8 cellular contexts compared by ENCODE assay signal in the genomic region with DNA sequence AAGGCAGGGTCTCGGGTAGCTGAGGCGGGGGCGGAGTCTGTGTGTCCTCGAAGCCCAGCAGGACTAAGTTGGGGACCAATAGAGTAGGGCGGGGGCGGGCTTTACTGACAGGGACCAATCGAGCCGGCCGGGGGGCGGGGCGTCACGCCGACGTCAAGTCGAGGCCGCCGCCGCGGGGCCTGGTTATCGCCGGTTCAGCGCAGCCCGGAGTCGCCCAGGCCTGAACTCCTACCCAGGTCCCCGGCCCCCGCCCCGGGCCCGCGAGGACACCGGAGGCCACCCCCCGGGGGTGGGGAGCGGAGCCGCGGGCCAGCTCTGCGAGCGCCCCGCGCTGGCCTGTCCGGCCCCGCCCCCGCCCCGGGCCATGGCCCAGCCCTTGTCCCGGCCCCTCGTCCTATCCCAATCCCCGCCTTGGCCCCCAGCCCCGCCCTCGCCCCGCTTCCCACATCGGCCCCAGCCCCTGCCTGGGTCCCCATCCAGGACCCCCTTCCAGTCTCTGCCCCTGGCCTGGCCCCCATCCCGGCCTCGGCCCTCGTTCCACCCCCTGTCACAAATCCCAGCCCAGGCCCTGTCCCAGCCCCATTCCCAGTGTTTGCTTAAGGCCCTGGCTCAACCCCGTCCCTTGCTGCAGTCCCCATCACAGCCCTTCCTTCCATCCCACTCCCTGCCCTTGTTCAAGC. TPM values are rescaled to one million over a fixed set of nuclear protein-coding genes. Genes with fewer than 3 reads are reported as not detected.
DNase-seq lines count a peak whose midpoint lies in the region; ATAC-seq and TF ChIP-seq lines count a peak whose summit lies in the region.

A gene with protein sequence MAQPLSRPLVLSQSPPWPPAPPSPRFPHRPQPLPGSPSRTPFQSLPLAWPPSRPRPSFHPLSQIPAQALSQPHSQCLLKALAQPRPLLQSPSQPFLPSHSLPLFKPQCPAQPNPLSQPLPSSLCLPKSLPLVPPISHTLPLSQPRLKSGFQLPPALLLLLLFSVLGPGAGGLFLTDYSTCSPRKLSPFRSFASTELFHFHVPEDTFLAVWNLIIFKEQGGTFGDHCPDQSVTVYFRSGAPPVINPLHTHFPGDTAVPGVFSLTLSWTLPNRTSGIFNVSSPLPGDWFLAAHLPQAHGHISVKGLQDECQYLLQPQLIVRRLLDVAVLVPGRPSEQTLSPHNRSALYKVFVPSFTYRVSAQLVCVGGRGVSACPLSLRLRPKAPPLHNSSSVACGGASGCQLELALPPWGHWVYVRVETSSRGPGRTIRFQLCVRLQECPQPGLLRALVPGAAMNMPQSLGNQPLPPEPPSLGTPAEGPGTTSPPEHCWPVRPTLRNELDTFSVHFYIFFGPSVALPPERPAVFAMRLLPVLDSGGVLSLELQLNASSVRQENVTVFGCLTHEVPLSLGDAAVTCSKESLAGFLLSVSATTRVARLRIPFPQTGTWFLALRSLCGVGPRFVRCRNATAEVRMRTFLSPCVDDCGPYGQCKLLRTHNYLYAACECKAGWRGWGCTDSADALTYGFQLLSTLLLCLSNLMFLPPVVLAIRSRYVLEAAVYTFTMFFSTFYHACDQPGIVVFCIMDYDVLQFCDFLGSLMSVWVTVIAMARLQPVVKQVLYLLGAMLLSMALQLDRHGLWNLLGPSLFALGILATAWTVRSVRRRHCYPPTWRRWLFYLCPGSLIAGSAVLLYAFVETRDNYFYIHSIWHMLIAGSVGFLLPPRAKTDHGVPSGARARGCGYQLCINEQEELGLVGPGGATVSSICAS (plus strand): TSS at position 145 of the 680 bp plus-strand sequence. CDS start 220 bp downstream, at position 365.

- CTCF ChIA-PET in activated CD8-positive, alpha-beta T cell treated with anti-CD3 and anti-CD28 coated beads, Interleukin-2, amount 10 ng/mL, durations not matched to agents 7 days and 5 days (lab: Charles Lee), result interaction anchor here (0.8 to 1.7 kb wide), 5 partner anchors 15 to 54 kb away, joined by 3 to 6 read pairs (median 3); partner anchors contain the start of genes HINT2 and SPAG8

- H3K4me2 ChIP-seq in BLaER1, result peak within 1 kb of the TSS; percentile 96

- peaks cover 6% of the 10 kb centered on the region for H3K27me3 Mint-ChIP-seq in activated CD8-positive, alpha-beta T cell treated with anti-CD3 and anti-CD28 coated beads, Interleukin-2, amount 10 ng/mL, durations not matched to agents 7 days and 5 days (ENCODE audit: low read depth)

- DNase-seq in HL-60 (ENCODE audit: low read depth in 1 of 2, low spot score in 1 of 2) (peak; percentile 63 to 87), NCI-H82 treated with DMSO at 0.1 percent for 48 hours (lab: John Stamatoyannopoulos, UW; ENCODE audit: unreplicated experiment) (peak; percentile 56), medulla oblongata (ENCODE audit: extremely low spot score) (peak; percentile 97)
- peak; percentile 96 for DNase-seq in activated CD8-positive, alpha-beta T cell treated with anti-CD3 and anti-CD28 coated beads, Interleukin-2, amount 10 ng/mL, durations not matched to agents 7 days and 5 days
- DNase-seq in effector CD4-positive, alpha-beta T cell, result peak; percentile 94
- DNase-seq in stimulated activated CD4-positive, alpha-beta T cell treated with anti-CD3 and anti-CD28 coated beads, TNF-alpha, amount 100 ng/mL, for 4 hours (ENCODE audit: low read depth in 3 of 3), result peak; percentile 89 to 94 (median 92)

- no peaks in the 10 kb centered on the region for H3K36me3 Mint-ChIP-seq in activated CD8-positive, alpha-beta T cell treated with anti-CD3 and anti-CD28 coated beads, Interleukin-2, amount 10 ng/mL, durations not matched to agents 7 days and 5 days (ENCODE audit: low read depth)

- H3K4me1 ChIP-seq in BLaER1, result peaks cover 34% of the 10 kb centered on the region

- peak within 1 kb of the TSS; percentile 88 for H3K4me3 Mint-ChIP-seq in activated CD8-positive, alpha-beta T cell treated with anti-CD3 and anti-CD28 coated beads, Interleukin-2, amount 10 ng/mL, durations not matched to agents 7 days and 5 days

- H3K9me3 ChIP-seq in BLaER1, result no peaks in the 10 kb centered on the region

- no peaks in the 10 kb centered on the region for H4K20me1 ChIP-seq in BLaER1

- H3K9me3 Mint-ChIP-seq in activated CD8-positive, alpha-beta T cell treated with anti-CD3 and anti-CD28 coated beads, Interleukin-2, amount 10 ng/mL, durations not matched to agents 7 days and 5 days (ENCODE audit: insufficient read depth), result no peaks in the 10 kb centered on the region

- H3K27ac ChIP-seq in BLaER1, result peak within 1 kb of the TSS; percentile 64
- no peak within 1 kb of the TSS for H3K27ac ChIP-seq in HL-60 (replicated peaks)

- H3K27me3 ChIP-seq in BLaER1, result no peaks in the 10 kb centered on the region
- H3K27me3 ChIP-seq in HL-60 (ENCODE audit: insufficient read depth, poor library complexity, severe bottlenecking), result no peaks in the 10 kb centered on the region

- peaks cover 35% of the 10 kb centered on the region for H3K4me1 Mint-ChIP-seq in activated CD8-positive, alpha-beta T cell treated with anti-CD3 and anti-CD28 coated beads, Interleukin-2, amount 10 ng/mL, durations not matched to agents 7 days and 5 days (ENCODE audit: low read depth)

- TF ChIP-seq CTCF in HL-60 (IDR thresholded peaks at IDR 0.05; ENCODE audit: insufficient read depth, low read length), result no peak

- peak within 1 kb of the TSS; percentile 78 for H3K9ac ChIP-seq in BLaER1

- ATAC-seq in GM19452 (IDR thresholded peaks at IDR 0.05; ENCODE audit: unreplicated experiment), result peak; percentile 84
- peak; percentile 96 for ATAC-seq in activated CD8-positive, alpha-beta T cell treated with anti-CD3 and anti-CD28 coated beads, Interleukin-2, amount 10 ng/mL, durations not matched to agents 7 days and 5 days

- POLR2A ChIA-PET in activated CD8-positive, alpha-beta T cell treated with anti-CD3 and anti-CD28 coated beads, Interleukin-2, amount 10 ng/mL, durations not matched to agents 7 days and 5 days (lab: Charles Lee), result interaction anchor here (0.7 to 1.2 kb wide), 3 partner anchors 13 to 18 kb away, joined by 3 to 5 read pairs (median 5); partner anchors contain the start of gene HINT2

- H3K27ac Mint-ChIP-seq in activated CD8-positive, alpha-beta T cell treated with anti-CD3 and anti-CD28 coated beads, Interleukin-2, amount 10 ng/mL, durations not matched to agents 7 days and 5 days, result peak within 1 kb of the TSS; percentile 85

- no peaks in the 10 kb centered on the region for H3K36me3 ChIP-seq in BLaER1

- H3K4me3 ChIP-seq in BLaER1 (peak within 1 kb of the TSS; percentile 73), HL-60 (replicated peaks; ENCODE audit: insufficient read depth, low read length) (peak within 1 kb of the TSS; percentile 55)

RNA-seq across cellular contexts. Expression of the gene that starts here (rescaled TPM):
- 1 to 10 TPM; 1.6 to 2.3 TPM for total RNA-seq in activated CD8-positive, alpha-beta T cell treated with anti-CD3 and anti-CD28 coated beads, Interleukin-2, amount 10 ng/mL, durations not matched to agents 7 days and 5 days
